14 cellular contexts compared by ENCODE assay signal in the genomic region with DNA sequence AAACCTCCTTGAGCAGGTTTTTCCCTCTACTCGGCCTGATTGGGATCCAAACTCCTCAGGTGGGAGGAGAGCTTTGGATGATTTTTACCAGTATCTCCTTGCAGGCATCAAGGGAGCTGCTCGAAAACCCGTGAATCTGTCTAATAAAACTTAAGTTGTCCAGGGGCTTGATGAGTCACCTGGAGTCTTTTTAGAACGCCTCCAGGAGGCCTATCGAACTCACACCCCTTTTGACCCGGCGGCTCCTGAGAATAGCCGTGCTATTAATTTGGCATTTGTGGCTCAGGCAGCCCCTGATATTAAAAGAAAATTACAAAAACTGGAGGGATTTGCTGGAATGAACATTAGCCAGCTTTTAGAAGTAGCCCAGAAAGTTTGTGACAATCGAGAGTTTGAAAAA.
"Had no signal": no experiment of that assay in that cellular context is flagged by ENCODE, and none has a peak within 500 bp of the region (broad histone marks: within the 10 kb centered on the region; RNA-seq: fewer than 3 reads in every experiment).

No MANE protein-coding gene starts in this region.

- H3K27ac ChIP-seq: dorsolateral prefrontal cortex, left ventricle myocardium inferior, suprapubic skin had no signal

- H3K9me3 ChIP-seq: left ventricle myocardium inferior, suprapubic skin had no signal

- H3K4me3 ChIP-seq: left ventricle myocardium inferior, suprapubic skin had no signal

- H3K4me1 ChIP-seq: left ventricle myocardium inferior, suprapubic skin had no signal

- DNase-seq: activated CD4-positive, alpha-beta T cell treated with anti-CD3 and anti-CD28 coated beads for 48 hours; activated CD8-positive, alpha-beta memory T cell treated with anti-CD3 and anti-CD28 coated beads, Interleukin-2, amount 50 U/mL, for 4 hours; activated CD8-positive, alpha-beta T cell treated with anti-CD3 and anti-CD28 coated beads for 36 hours; activated naive CD8-positive, alpha-beta T cell treated with anti-CD3 and anti-CD28 coated beads for 36 hours; cerebellar nuclear complex; dorsolateral prefrontal cortex; hippocampal formation; kidney; left ventricle myocardium inferior; naive thymus-derived CD8-positive, alpha-beta T cell; posterior cingulate gyrus; T-helper 2 cell; trophoblast cell had no signal

- H3K27me3 ChIP-seq: dorsolateral prefrontal cortex, suprapubic skin had no signal

- H3K36me3 ChIP-seq: left ventricle myocardium inferior, suprapubic skin had no signal
